In the genomic region with DNA sequence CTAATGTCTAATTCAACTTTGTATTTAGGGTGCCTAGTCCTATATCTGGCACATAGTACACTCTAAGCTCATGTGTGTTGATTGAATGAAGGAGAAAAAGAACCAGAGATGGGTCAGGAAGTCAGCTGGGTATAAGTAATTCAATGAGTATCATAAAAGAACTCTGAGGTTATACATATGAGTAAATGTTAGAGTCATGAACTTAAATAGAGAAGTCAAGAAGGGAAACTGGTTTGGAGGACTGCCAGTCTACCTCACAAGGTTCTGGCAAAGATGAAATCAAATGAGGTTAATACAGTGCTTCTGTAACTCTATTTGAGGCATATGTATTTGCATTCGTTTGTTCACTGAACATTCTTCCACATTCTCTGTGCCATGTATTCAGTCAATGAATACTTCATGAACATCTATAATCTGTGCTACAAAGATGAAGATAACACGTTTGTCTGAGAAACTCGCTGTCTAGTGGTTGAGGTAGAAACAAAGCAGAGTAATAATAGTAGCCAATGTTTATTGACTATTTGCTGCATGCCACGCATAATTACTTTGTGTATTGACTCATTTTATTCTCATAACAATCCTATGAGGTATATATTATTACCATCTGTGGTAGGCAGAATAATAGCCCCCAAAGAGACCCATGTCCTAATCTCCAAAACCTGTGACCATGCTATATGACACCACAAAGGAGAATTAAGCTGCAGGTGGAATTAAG, we compare ENCODE assay signal across 10 cellular contexts.
A peak's percentile ranks its signal among the peaks of the same experiment; 100 is the strongest.
DNase-seq lines count a peak whose midpoint lies in the region; ATAC-seq and TF ChIP-seq lines count a peak whose summit lies in the region.
"Had no signal": no experiment of that assay in that cellular context is flagged by ENCODE, and none has a peak within 500 bp of the region (broad histone marks: within the 10 kb centered on the region; RNA-seq: fewer than 3 reads in every experiment).

No MANE protein-coding gene starts in this region.

- no peak for TF ChIP-seq CTCF in Peyer's patch (IDR thresholded peaks at IDR 0.05)

- peaks cover 24 to 64% (median 48%) of the 10 kb centered on the region in 4 donors for H3K4me1 Mint-ChIP-seq in CD4-positive, CD25-positive, alpha-beta regulatory T cell

- peak in 2 of 3 donors; percentile 18 to 42 for DNase-seq in CD4-positive, CD25-positive, alpha-beta regulatory T cell
- peak; percentile 69 for DNase-seq in astrocyte of the hippocampus (ENCODE audit: low read depth, low spot score)
- DNase-seq in cardiac septum (ENCODE audit: low spot score): no peak
- no peak for DNase-seq in NK-92 (lab: John Stamatoyannopoulos, UW; ENCODE audit: unreplicated experiment)
- no peak for DNase-seq in NCI-H446 (lab: John Stamatoyannopoulos, UW)
- DNase-seq in Peyer's patch: no peak
- DNase-seq: DND-41 had no signal

- intact Hi-C loops in cardiac septum (cut with DNase I): no loop called here

- no peaks in the 10 kb centered on the region for H3K36me3 ChIP-seq in CD4-positive, CD25-positive, alpha-beta regulatory T cell (ENCODE audit: control insufficient read depth, insufficient read depth, low read length)
- no peaks in the 10 kb centered on the region for H3K36me3 ChIP-seq in Peyer's patch

- peaks cover 5% of the 10 kb centered on the region for H3K27me3 Mint-ChIP-seq in CD4-positive, CD25-positive, alpha-beta regulatory T cell

- peaks cover 0 to 3% (median 0%) of the 10 kb centered on the region in 7 donors for H3K9me3 Mint-ChIP-seq in CD4-positive, CD25-positive, alpha-beta regulatory T cell
- H3K9me3 Mint-ChIP-seq: neural crest cell had no signal

- H3K4me1 ChIP-seq in CD4-positive, CD25-positive, alpha-beta regulatory T cell (ENCODE audit: control insufficient read depth, insufficient read depth, low read length, poor library complexity, severe bottlenecking): peaks cover 36% of the 10 kb centered on the region
- peaks cover 0 to 8% (median 0%) of the 10 kb centered on the region in 4 donors for H3K4me1 ChIP-seq in Peyer's patch

- ATAC-seq in CD4-positive, CD25-positive, alpha-beta regulatory T cell (ENCODE audit: low read depth in 2 of 2): peak; percentile 74 to 75
- peak; percentile 55 for ATAC-seq in GM19397 (IDR thresholded peaks at IDR 0.05; ENCODE audit: unreplicated experiment)
- ATAC-seq in HG03558 (IDR thresholded peaks at IDR 0.05; ENCODE audit: extremely low read depth, unreplicated experiment): peak; percentile 51

- no peaks in the 10 kb centered on the region for H3K27me3 ChIP-seq in CD4-positive, CD25-positive, alpha-beta regulatory T cell (ENCODE audit: control insufficient read depth, insufficient read depth, low read length)
- no peaks in the 10 kb centered on the region for H3K27me3 ChIP-seq in Peyer's patch

- no peaks in the 10 kb centered on the region for H3K9me3 ChIP-seq in CD4-positive, CD25-positive, alpha-beta regulatory T cell (ENCODE audit: control insufficient read depth in 2 of 2, low read length in 2 of 2)
- no peaks in the 10 kb centered on the region for H3K9me3 ChIP-seq in Peyer's patch

- no peak overlapping the region for H3K4me3 ChIP-seq in CD4-positive, CD25-positive, alpha-beta regulatory T cell (ENCODE audit: low read depth, low read length)
- H3K4me3 ChIP-seq in Peyer's patch: no peak overlapping the region

- peak overlapping the region in 1 of 3 donors; percentile 21 for H3K27ac Mint-ChIP-seq in CD4-positive, CD25-positive, alpha-beta regulatory T cell

- H3K27ac ChIP-seq in CD4-positive, CD25-positive, alpha-beta regulatory T cell (ENCODE audit: insufficient read depth, low read length, poor library complexity, severe bottlenecking): no peak overlapping the region
- H3K27ac ChIP-seq in Peyer's patch: no peak overlapping the region

- H3K4me3 Mint-ChIP-seq in CD4-positive, CD25-positive, alpha-beta regulatory T cell: peak overlapping the region in 1 of 4 donors; percentile 13
- H3K4me3 Mint-ChIP-seq: neural crest cell had no signal

- no peak for TF ChIP-seq POLR2A in Peyer's patch (IDR thresholded peaks at IDR 0.05)

- H3K36me3 Mint-ChIP-seq in CD4-positive, CD25-positive, alpha-beta regulatory T cell: peaks cover 5% of the 10 kb centered on the region

Comparison
In these comparisons a context has a peak if more than half of its experiments do, and no peak if none do; other contexts are left out.
1. DNase-seq: peak in CD4-positive, CD25-positive, alpha-beta regulatory T cell (2 of 3) and astrocyte of the hippocampus (single experiment); none in cardiac septum (single experiment), NK-92 (single experiment), NCI-H446 (0 of 2) and Peyer's patch (0 of 3).
2. Peak in every context shown above with its lines, with median percentiles within 50 percentile points of each other: ATAC-seq.